Comparison of ENCODE assay signal across 11 cellular contexts in genomic region chr5:150645070-150645700, GRCh38. TPM values are rescaled to one million over a fixed set of nuclear protein-coding genes. Genes with fewer than 3 reads are reported as not detected.
DNase-seq lines count a peak whose midpoint lies in the region; ATAC-seq, FAIRE-seq and TF ChIP-seq lines count a peak whose summit lies in the region.
"Had no signal": no experiment of that assay in that cellular context is flagged by ENCODE, and none has a peak within 500 bp of the region (broad histone marks: within the 10 kb centered on the region; RNA-seq: fewer than 3 reads in every experiment).

No MANE protein-coding gene starts in this region.

- no peak for ATAC-seq in HG03175 (IDR thresholded peaks at IDR 0.05; ENCODE audit: unreplicated experiment)

- BruUV-seq in A673 (replicated peaks; lab: Mats Ljungman, UMichigan) = no TSS peak

- H2BK5ac ChIP-seq in H1 (ENCODE audit: low read depth, low read length) = no peak overlapping the region

- H3K23me2 ChIP-seq in H1 (ENCODE audit: low read depth, low read length) = no peaks in the 10 kb centered on the region

- H3K27ac ChIP-seq in A673 (ENCODE audit: low read depth, low read length, poor library complexity, severe bottlenecking) (no peak overlapping the region), H1 (ENCODE audit: low read depth, low read length) (no peak overlapping the region)
- H3K27ac ChIP-seq: WERI-Rb-1 had no signal

- POLR2A ChIA-PET in A673 (lab: Charles Lee; ENCODE audit: low non-redundant PET) = no interaction called here
- POLR2A ChIA-PET in H1 (lab: Charles Lee; ENCODE audit: partially characterized antibody) = interaction anchor here (1.0 to 1.6 kb wide), 4 partner anchors 8 to 56 kb away, joined by 3 to 5 read pairs (median 4); partner anchors contain the start of gene RBM22

- CTCF ChIA-PET in A673 (lab: Charles Lee) = no interaction called here
- CTCF ChIA-PET in H1 (lab: Charles Lee; ENCODE audit: partially characterized antibody) = interaction anchor here (1.0 to 18.4 kb wide), 15 partner anchors 11 to 155 kb away, joined by 3 to 247 read pairs (median 4); partner anchors contain the start of genes MYOZ3 and RBM22

- H2BK20ac ChIP-seq in H1 (ENCODE audit: low read length) = peak overlapping the region; percentile 6; the same call in 1 of the 2 replicates

- no peak overlapping the region for H3K56ac ChIP-seq in H1 (replicated peaks; ENCODE audit: insufficient read length, low read depth, low read length)

- H4K91ac ChIP-seq in H1 (replicated peaks; ENCODE audit: insufficient read length, low read length) = no peak overlapping the region

- H3K23ac ChIP-seq in H1 (ENCODE audit: insufficient read length) = no peak overlapping the region

- H3K4me1 ChIP-seq in A673 (ENCODE audit: insufficient read depth, low read length, poor library complexity, severe bottlenecking) (peaks cover 42% of the 10 kb centered on the region), H1 (replicated peaks in 1 of 4; ENCODE audit: control insufficient read depth in 3 of 4, insufficient read depth in 4 of 4, low read length in 3 of 4) (peaks cover 0 to 9% (median 8%) of the 10 kb centered on the region in 4 experiments; a peak in 5 of 7 replicates)

- no peak overlapping the region for H2BK120ac ChIP-seq in H1 (replicated peaks; ENCODE audit: low read depth, low read length)

- DNase-seq in A673 (ENCODE audit: low spot score) = peak; percentile 54
- DNase-seq in LoVo (ENCODE audit: low spot score) = peak; percentile 41
- no peak for DNase-seq in H1 (ENCODE audit: low read depth in 1 of 2, low spot score in 2 of 2)
- peak; percentile 66 for DNase-seq in mucosa of gallbladder (ENCODE audit: low spot score)
- no peak for DNase-seq in activated CD8-positive, alpha-beta memory T cell treated with anti-CD3 and anti-CD28 coated beads for 24 hours
- no peak for DNase-seq in H7
- DNase-seq in NCI-H510A (lab: John Stamatoyannopoulos, UW) = no peak
- DNase-seq: CD4-positive, CD25-positive, alpha-beta regulatory T cell; WERI-Rb-1 had no signal

- H4K8ac ChIP-seq in H1 (ENCODE audit: extremely low read depth, insufficient read depth, low read length) = no peak overlapping the region

- TF ChIP-seq RAD21 in H1 (IDR thresholded peaks at IDR 0.05 in 1 of 2, conservative IDR thresholded peaks at IDR 0.05 in 1 of 2; ENCODE audit: low read depth in 2 of 2, low read length in 2 of 2) = no peak

- no peaks in the 10 kb centered on the region for H3K79me2 ChIP-seq in H1 (ENCODE audit: control insufficient read depth in 1 of 2, insufficient read depth in 2 of 2, low read length in 2 of 2)

- FAIRE-seq in H1 (lab: Jason Lieb, UNC) = no peak

- H3K18ac ChIP-seq in H1 (ENCODE audit: extremely low read depth, low read length) = no peak overlapping the region; the same call in 1 of the 2 replicates

- no peak for TF ChIP-seq POLR2A in H1 (IDR thresholded peaks at IDR 0.05; ENCODE audit: control extremely low read depth in 1 of 2, low read depth in 2 of 2, low read length in 2 of 2)

- H3K14ac ChIP-seq in H1 (ENCODE audit: insufficient read length) = no peak overlapping the region

- no peak overlapping the region for H2AK5ac ChIP-seq in H1 (ENCODE audit: low read depth, low read length)

- TF ChIP-seq EP300 in H1 (IDR thresholded peaks at IDR 0.05; ENCODE audit: borderline replicate concordance in 1 of 2, low read depth in 2 of 2, low read length in 2 of 2) = no peak

- H3K9ac ChIP-seq in H1 (replicated peaks in 1 of 4; ENCODE audit: extremely low read depth in 1 of 4, low read depth in 3 of 4, low read length in 3 of 4) = no peak overlapping the region

- H3K4me3 ChIP-seq in A673 (ENCODE audit: low read depth, low read length, poor library complexity, severe bottlenecking) = no peak overlapping the region
- no peak overlapping the region for H3K4me3 ChIP-seq in H1 (ENCODE audit: extremely low read depth in 1 of 4, insufficient read depth in 2 of 4, low read depth in 3 of 4, low read length in 4 of 4)
- no peak overlapping the region for H3K4me3 ChIP-seq in H7 (ENCODE audit: insufficient read depth, low read depth, low read length)

- H3K36me3 ChIP-seq in A673 (ENCODE audit: insufficient read depth, low read length, poor library complexity, severe bottlenecking) (no peaks in the 10 kb centered on the region), H1 (ENCODE audit: control insufficient read depth in 2 of 4, insufficient read depth in 4 of 4, low read length in 3 of 4) (no peaks in the 10 kb centered on the region), H7 (replicated peaks; ENCODE audit: control insufficient read depth, insufficient read depth, low read length) (no peaks in the 10 kb centered on the region)
- H3K36me3 ChIP-seq: WERI-Rb-1 had no signal

- H3K4ac ChIP-seq in H1 (replicated peaks; ENCODE audit: insufficient read length, low read depth, low read length) = no peak overlapping the region

- H3K27me3 ChIP-seq in A673 (replicated peaks; ENCODE audit: insufficient read depth, low read depth, low read length, poor library complexity) (no peaks in the 10 kb centered on the region), H1 (replicated peaks in 1 of 4; ENCODE audit: control insufficient read depth in 3 of 4, extremely low read depth in 1 of 4, insufficient read depth in 3 of 4, low read length in 3 of 4) (no peaks in the 10 kb centered on the region), H7 (ENCODE audit: control insufficient read depth, insufficient read depth, low read length) (no peaks in the 10 kb centered on the region)

- 70% methylated on average over 4 of the region's 4 CpGs; no CpG with 5 or more reads in 1 of the 2 experiments for WGBS in H1 (ENCODE audit: extremely low coverage in 1 of 2, insufficient coverage in 1 of 2, insufficient read length in 1 of 2, insufficient replicate concordance in 2 of 2, low coverage in 1 of 2, low lambda C conversion rate in 2 of 2, missing lambda C conversion rate in 1 of 2), 2 experiments

- intact Hi-C loops in A673 (cut with micrococcal nuclease; ENCODE audit: unreplicated experiment) = no loop called here

- H2BK15ac ChIP-seq in H1 (ENCODE audit: low read length) = no peak overlapping the region

- TF ChIP-seq CTCF in A673 (conservative IDR thresholded peaks at IDR 0.05; ENCODE audit: low read depth, low read length) (no peak), H1 (IDR thresholded peaks at IDR 0.05; ENCODE audit: control extremely low read depth in 1 of 3, insufficient read depth in 1 of 3, low read depth in 1 of 3, low read length in 3 of 3) (no peak)

- H3K9me3 ChIP-seq in A673 (ENCODE audit: low read depth, low read length, poor library complexity, severe bottlenecking) (no peaks in the 10 kb centered on the region), H1 (ENCODE audit: insufficient read depth in 2 of 2, low read depth in 1 of 2, low read length in 1 of 2) (no peaks in the 10 kb centered on the region)

- H2BK12ac ChIP-seq in H1 (ENCODE audit: low read depth, low read length) = 0 out of 2 replicates have a peak overlapping the region, but pooled peaks have one; percentile 0

- H3K4me2 ChIP-seq in H1 (ENCODE audit: insufficient read depth in 1 of 2, low read depth in 2 of 2, low read length in 2 of 2) = no peak overlapping the region

- no peaks in the 10 kb centered on the region for H4K20me1 ChIP-seq in H1 (replicated peaks in 1 of 2; ENCODE audit: control insufficient read depth in 1 of 2, insufficient read depth in 2 of 2, low read length in 2 of 2)

- H3K79me1 ChIP-seq in H1 (ENCODE audit: low read depth, low read length) = no peaks in the 10 kb centered on the region

- H2AFZ ChIP-seq in H1 (ENCODE audit: low read length) = no peak overlapping the region

- H4K5ac ChIP-seq in H1 (ENCODE audit: insufficient read length, low read depth, low read length) = no peak overlapping the region

TF ChIP-seq in H1, 55 proteins besides CTCF, POLR2A, EP300 and RAD21 (continues in another document):
- no peak for TF ChIP-seq CREB1 (IDR thresholded peaks at IDR 0.05)
- TF ChIP-seq GABPA (IDR thresholded peaks at IDR 0.05; ENCODE audit: borderline replicate concordance, insufficient read depth, low read length) = no peak

RNA-seq across cellular contexts. Expression of gene SYNPO, which starts 4.7 kb away (rescaled TPM):
- 7.6 and 10.0 TPM in 2 replicates for total RNA-seq in A673 (2021)
- total RNA-seq in H1 (2021; fragmentation: NEBNext Ultra II Directional; extraction: Animal tissue kit (Norgen Biotek cat#: 25700)) = 1.9 and 2.3 TPM in 2 replicates
- polyA plus RNA-seq in H1 (2011; rRNA removed) = 2.2 and 2.3 TPM in 2 replicates
- polyA plus RNA-seq in H1 (2011; cell fraction: cytosol; rRNA removed) = 1.7 TPM
- polyA plus RNA-seq in H1 (2011; cell fraction: nucleus; rRNA removed) = 3.0 TPM
- 0.95 to 1.6 TPM (median 1.3 TPM) in 4 replicates for polyA plus RNA-seq in H1 (2012, experiment 1 of 2)
- 1.3 TPM for polyA plus RNA-seq in H1 (2012, experiment 2 of 2)
- polyA plus RNA-seq in H1 (2013, experiment 1 of 2) = 1.9 TPM
- polyA plus RNA-seq in H1 (2013, experiment 2 of 2) = 1.7 TPM
- 1.8 and 5.5 TPM in 2 replicates for polyA minus RNA-seq in H1 (2011; rRNA and poly(A)+ RNA removed)
- 1.2 TPM for polyA minus RNA-seq in H1 (2011; cell fraction: cytosol; rRNA and poly(A)+ RNA removed)
- polyA minus RNA-seq in H1 (2011; cell fraction: nucleus; rRNA and poly(A)+ RNA removed) = 3.1 TPM
- total RNA-seq in mucosa of gallbladder = 123 TPM
- total RNA-seq in H7 (2014; rRNA removed; shearing (Covaris generic)) = 0.63 and 1.3 TPM in 2 replicates
- polyA plus RNA-seq: CD4-positive, CD25-positive, alpha-beta regulatory T cell had no signal

RNA-seq across cellular contexts. Expression of gene MYOZ3, which starts 15.9 kb away (rescaled TPM):
- 2.4 and 2.7 TPM in 2 replicates for total RNA-seq in A673 (2021)
- total RNA-seq in H1 (2021; fragmentation: NEBNext Ultra II Directional; extraction: Animal tissue kit (Norgen Biotek cat#: 25700)) = 19.1 and 19.4 TPM in 2 replicates
- polyA plus RNA-seq in H1 (2011; rRNA removed) = 9.6 and 12.4 TPM in 2 replicates
- 10.0 TPM for polyA plus RNA-seq in H1 (2011; cell fraction: cytosol; rRNA removed)
- polyA plus RNA-seq in H1 (2011; cell fraction: nucleus; rRNA removed) = 15.5 TPM
- polyA plus RNA-seq in H1 (2012, experiment 1 of 2) = 26.8 to 40.0 TPM (median 29.3 TPM) in 4 replicates
- polyA plus RNA-seq in H1 (2012, experiment 2 of 2) = 13.4 TPM
- 17.4 TPM for polyA plus RNA-seq in H1 (2013, experiment 1 of 2)
- 12.8 TPM for polyA plus RNA-seq in H1 (2013, experiment 2 of 2)
- 7.4 and 9.0 TPM in 2 replicates for polyA minus RNA-seq in H1 (2011; rRNA and poly(A)+ RNA removed)
- 21.7 TPM for polyA minus RNA-seq in H1 (2011; cell fraction: cytosol; rRNA and poly(A)+ RNA removed)
- 28.7 TPM for polyA minus RNA-seq in H1 (2011; cell fraction: nucleus; rRNA and poly(A)+ RNA removed)
- 2.2 TPM for total RNA-seq in mucosa of gallbladder
- 8.1 and 12.9 TPM in 2 replicates for total RNA-seq in H7 (2014; rRNA removed; shearing (Covaris generic))
- total RNA-seq: CD4-positive, CD25-positive, alpha-beta regulatory T cell had no signal
- polyA plus RNA-seq: IgD-negative memory B cell had no signal

RNA-seq across cellular contexts. Expression of gene RBM22, which starts 55.7 kb away (rescaled TPM):
- total RNA-seq in A673 (2021) (58.7 and 66.8 TPM in 2 replicates), mucosa of gallbladder (46.1 TPM)
- 33.9 and 34.0 TPM in 2 replicates for total RNA-seq in H1 (2021; fragmentation: NEBNext Ultra II Directional; extraction: Animal tissue kit (Norgen Biotek cat#: 25700))
- 20.8 TPM in 2 replicates for polyA plus RNA-seq in H1 (2011; rRNA removed)
- polyA plus RNA-seq in H1 (2011; cell fraction: cytosol; rRNA removed) = 23.6 TPM
- polyA plus RNA-seq in H1 (2011; cell fraction: nucleus; rRNA removed) = 18.2 TPM
- 25.7 to 30.8 TPM (median 28.0 TPM) in 4 replicates for polyA plus RNA-seq in H1 (2012, experiment 1 of 2)
- 12.1 TPM for polyA plus RNA-seq in H1 (2012, experiment 2 of 2)
- polyA plus RNA-seq in H1 (2013, experiment 1 of 2) = 28.6 TPM
- polyA plus RNA-seq in H1 (2013, experiment 2 of 2) = 28.3 TPM
- 22.6 and 31.1 TPM in 2 replicates for polyA minus RNA-seq in H1 (2011; rRNA and poly(A)+ RNA removed)
- polyA minus RNA-seq in H1 (2011; cell fraction: cytosol; rRNA and poly(A)+ RNA removed) = 20.6 TPM
- polyA minus RNA-seq in H1 (2011; cell fraction: nucleus; rRNA and poly(A)+ RNA removed) = 33.2 TPM
- total RNA-seq in H7 (2014; rRNA removed; shearing (Covaris generic)) = 35.2 and 39.6 TPM in 2 replicates

Comparison
In these comparisons a context has a peak if more than half of its experiments do, and no peak if none do; other contexts are left out.
1. DNase-seq: peak in A673 (single experiment), LoVo (single experiment) and mucosa of gallbladder (single experiment); none in H1 (0 of 2), activated CD8-positive, alpha-beta memory T cell treated with anti-CD3 and anti-CD28 coated beads for 24 hours (single experiment), H7 (single experiment) and NCI-H510A (single experiment).
2. RNA of gene SYNPO, which starts 4.7 kb away (total RNA-seq): 123 TPM in mucosa of gallbladder (single experiment); 7.6 to 10.0 TPM in A673, 1.9 to 2.3 TPM in H1 and 0.63 to 1.3 TPM in H7; every median in the first group is over 10 times any median in the second.